19 cellular contexts compared by ENCODE assay signal in the genomic region with DNA sequence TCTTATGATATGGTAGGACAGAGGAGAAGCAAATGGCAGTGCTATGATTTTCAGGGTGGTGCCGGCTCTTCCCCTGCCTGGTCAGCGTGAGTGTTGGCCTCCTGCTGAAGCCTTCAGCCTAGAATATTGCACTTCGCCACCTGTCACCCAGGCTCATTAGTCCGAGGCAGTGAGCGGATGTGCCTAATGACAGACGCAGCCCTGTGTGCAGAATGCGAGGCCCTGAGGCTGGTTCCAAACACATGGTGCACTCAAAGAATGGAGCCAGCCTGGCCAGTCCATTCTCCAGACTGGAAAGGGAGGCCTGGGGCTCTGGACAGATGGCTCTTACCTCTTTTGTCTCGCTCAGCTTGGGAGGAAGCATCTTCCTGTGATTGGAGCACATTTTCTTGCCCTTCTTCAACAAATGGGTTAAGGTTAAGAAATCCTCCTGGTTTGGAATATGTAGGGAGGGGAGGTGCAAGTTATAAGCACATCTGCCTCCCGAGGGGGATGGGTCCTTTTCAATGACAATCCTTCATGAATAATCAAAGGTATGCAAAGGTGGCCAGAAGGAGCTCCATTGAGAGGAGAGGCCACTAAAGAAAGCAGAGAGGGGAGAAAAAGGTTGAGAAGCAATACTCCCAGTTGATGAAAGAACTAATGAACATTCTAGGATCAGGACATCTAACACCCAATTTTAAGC.
"Had no signal": no experiment of that assay in that cellular context is flagged by ENCODE, and none has a peak within 500 bp of the region (broad histone marks: within the 10 kb centered on the region; RNA-seq: fewer than 3 reads in every experiment).

No MANE protein-coding gene starts in this region.

- H3K27me3 Mint-ChIP-seq: stimulated activated naive CD8-positive, alpha-beta T cell treated with anti-CD3 and anti-CD28 coated beads, Interleukin-15, Interleukin-2, amounts not matched to agents 100 ng/mL and 50 ng/mL, for 24 hours had no signal

- H3K4me1 ChIP-seq: prostate gland, upper lobe of left lung had no signal

- H3K36me3 Mint-ChIP-seq: activated CD8-positive, alpha-beta memory T cell treated with anti-CD3 and anti-CD28 coated beads, Interleukin-2, amount 10 ng/mL, durations not matched to agents 7 days and 5 days; activated naive CD8-positive, alpha-beta T cell; natural killer cell treated with Interleukin-12 subunit alpha and Interleukin-12 subunit beta and Interleukin-15 and Interleukin-18, amount 100 ng/mL, for 72 hours had no signal

- ATAC-seq: activated CD8-positive, alpha-beta memory T cell treated with anti-CD3 and anti-CD28 coated beads, Interleukin-2, amount 10 ng/mL, durations not matched to agents 7 days and 5 days; esophagus mucosa; left ventricle myocardium superior had no signal

- H3K27ac Mint-ChIP-seq: activated CD8-positive, alpha-beta memory T cell treated with anti-CD3 and anti-CD28 coated beads, Interleukin-2, amount 10 ng/mL, durations not matched to agents 7 days and 5 days; activated naive CD8-positive, alpha-beta T cell; activated T-cell treated with anti-CD3 and anti-CD28 coated beads, Interleukin-2, amount 50 U/mL, for 24 hours; natural killer cell treated with Interleukin-12 subunit alpha and Interleukin-12 subunit beta and Interleukin-15 and Interleukin-18, amount 100 ng/mL, for 72 hours; stimulated activated naive CD8-positive, alpha-beta T cell treated with anti-CD3 and anti-CD28 coated beads, Interleukin-15, Interleukin-2, amounts not matched to agents 100 ng/mL and 50 ng/mL, for 24 hours; T-helper 1 cell treated with Interleukin-12 subunit alpha and Interleukin-12 subunit beta and Interleukin-4 antibody, amounts not matched to agents 30 μg/mL and 1 μg/mL, for 36 hours had no signal

- DNase-seq: activated CD4-positive, alpha-beta T cell treated with anti-CD3 and anti-CD28 coated beads, Interleukin-2, amount 50 U/mL, for 4 hours; activated CD8-positive, alpha-beta memory T cell treated with anti-CD3 and anti-CD28 coated beads, Interleukin-2, amount 10 ng/mL, durations not matched to agents 7 days and 5 days; activated effector memory CD4-positive, alpha-beta T cell treated with anti-CD3 and anti-CD28 coated beads, Interleukin-2, amount 50 U/mL, for 16 hours; activated T-cell treated with anti-CD3 and anti-CD28 coated beads, Interleukin-2, amount 50 U/mL, for 24 hours; amygdala; brain microvascular endothelial cell; kidney; left ventricle myocardium superior; mesenchymal stem cell; occipital lobe; sigmoid colon; stimulated activated CD4-positive, alpha-beta T cell treated with anti-CD3 and anti-CD28 coated beads, Interleukin-2, amount 100 ng/mL, for 48 hours had no signal

- H3K27me3 ChIP-seq: sigmoid colon, upper lobe of left lung had no signal

- H3K27ac ChIP-seq: brain microvascular endothelial cell, prostate gland, sigmoid colon, upper lobe of left lung had no signal

- H3K36me3 ChIP-seq: brain microvascular endothelial cell, prostate gland, sigmoid colon, upper lobe of left lung had no signal

- H3K4me3 ChIP-seq: prostate gland, sigmoid colon, upper lobe of left lung had no signal

- H3K9me3 ChIP-seq: prostate gland, sigmoid colon, upper lobe of left lung had no signal

- H3K4me3 Mint-ChIP-seq: activated CD8-positive, alpha-beta memory T cell treated with anti-CD3 and anti-CD28 coated beads, Interleukin-2, amount 10 ng/mL, durations not matched to agents 7 days and 5 days; activated naive CD8-positive, alpha-beta T cell; activated T-cell treated with anti-CD3 and anti-CD28 coated beads, Interleukin-2, amount 50 U/mL, for 24 hours; natural killer cell treated with Interleukin-12 subunit alpha and Interleukin-12 subunit beta and Interleukin-15 and Interleukin-18, amount 100 ng/mL, for 72 hours; stimulated activated naive CD8-positive, alpha-beta T cell treated with anti-CD3 and anti-CD28 coated beads, Interleukin-15, Interleukin-2, amounts not matched to agents 100 ng/mL and 50 ng/mL, for 24 hours; T-helper 1 cell treated with Interleukin-12 subunit alpha and Interleukin-12 subunit beta and Interleukin-4 antibody, amounts not matched to agents 30 μg/mL and 1 μg/mL, for 36 hours had no signal

- H3K9me3 Mint-ChIP-seq: activated T-cell treated with anti-CD3 and anti-CD28 coated beads, Interleukin-2, amount 50 U/mL, for 24 hours; natural killer cell treated with Interleukin-12 subunit alpha and Interleukin-12 subunit beta and Interleukin-15 and Interleukin-18, amount 100 ng/mL, for 72 hours; stimulated activated naive CD8-positive, alpha-beta T cell treated with anti-CD3 and anti-CD28 coated beads, Interleukin-15, Interleukin-2, amounts not matched to agents 100 ng/mL and 50 ng/mL, for 24 hours; T-helper 1 cell treated with Interleukin-12 subunit alpha and Interleukin-12 subunit beta and Interleukin-4 antibody, amounts not matched to agents 30 μg/mL and 1 μg/mL, for 36 hours had no signal

- H3K4me1 Mint-ChIP-seq: activated CD8-positive, alpha-beta memory T cell treated with anti-CD3 and anti-CD28 coated beads, Interleukin-2, amount 10 ng/mL, durations not matched to agents 7 days and 5 days had no signal
